ENCODE assay signal across 24 cellular contexts in genomic region chr14:23723911-23724310, GRCh38.
A peak's percentile ranks its signal among the peaks of the same experiment; 100 is the strongest.
DNase-seq lines count a peak whose midpoint lies in the region; ATAC-seq, FAIRE-seq and TF ChIP-seq lines count a peak whose summit lies in the region.
"Had no signal": no experiment of that assay in that cellular context is flagged by ENCODE, and none has a peak within 500 bp of the region (broad histone marks: within the 10 kb centered on the region; RNA-seq: fewer than 3 reads in every experiment).

No MANE protein-coding gene starts in this region.

- H3K36me3 Mint-ChIP-seq in MCF 10A (ENCODE audit: insufficient read depth, unreplicated experiment) = no peaks in the 10 kb centered on the region
- H3K36me3 Mint-ChIP-seq: CD8-positive, alpha-beta T cell had no signal

- BruUV-seq in mammary epithelial cell (replicated peaks; lab: Mats Ljungman, UMichigan) (no TSS peak), MCF 10A (replicated peaks; lab: Mats Ljungman, UMichigan) (no TSS peak)

- H3K27ac ChIP-seq in mammary epithelial cell (ENCODE audit: insufficient read depth, low read depth, low read length) (no peak overlapping the region), RWPE2 (ENCODE audit: poor library complexity, severe bottlenecking) (no peak overlapping the region), keratinocyte (ENCODE audit: control insufficient read depth, insufficient read depth, low read length) (no peak overlapping the region)
- H3K27ac ChIP-seq: 22Rv1; A549; BLaER1 treated with 17β-estradiol and CSF1 and Interleukin-3, amounts not matched to agents 10 nM and 100 nM; C4-2B had no signal

- POLR2A ChIA-PET in MCF 10A (lab: Yijun Ruan, JAX) = no interaction called here

- CTCF ChIA-PET in mammary epithelial cell (lab: Charles Lee; ENCODE audit: low non-redundant PET) (no interaction called here), MCF 10A (lab: Yijun Ruan, JAX) (interaction anchor here (0.6 to 0.8 kb wide), 2 partner anchors 118 to 187 kb away, joined by 3 to 4 read pairs; no protein-coding TSS in a partner anchor)

- H3K27me3 Mint-ChIP-seq in MCF 10A (ENCODE audit: insufficient read depth, unreplicated experiment) = no peaks in the 10 kb centered on the region
- H3K27me3 Mint-ChIP-seq: CD4-positive, alpha-beta T cell had no signal

- ATAC-seq in RWPE2 (ENCODE audit: low read depth) (peak; percentile 34; the same call in 2 of the 3 replicates), GM19455 (IDR thresholded peaks at IDR 0.05; ENCODE audit: unreplicated experiment) (no peak)
- ATAC-seq: A549; CD8-positive, alpha-beta T cell had no signal

- no peaks in the 10 kb centered on the region for H3K9me3 Mint-ChIP-seq in MCF 10A (ENCODE audit: unreplicated experiment)
- H3K9me3 Mint-ChIP-seq: CD4-positive, alpha-beta T cell; CD8-positive, alpha-beta T cell had no signal

- dilution Hi-C loops in mammary epithelial cell (cut with HindIII; ENCODE audit: low sequenced_read_pairs) (loop anchor here (5.0 kb wide), 1 partner anchor 77 kb away; no protein-coding TSS in a partner anchor), keratinocyte (cut with MboI; ENCODE audit: extremely low pct_ligation_motif_present, low sequenced_read_pairs) (no loop called here)

- H2AFZ ChIP-seq in mammary epithelial cell (ENCODE audit: low read depth, low read length) (peak overlapping the region; percentile 31), keratinocyte (ENCODE audit: control insufficient read depth, low read length) (no peak overlapping the region)

- no peak overlapping the region for H3K4me3 ChIP-seq in mammary epithelial cell (replicated peaks in 1 of 3; ENCODE audit: insufficient read depth in 1 of 3, low read depth in 2 of 3, low read length in 3 of 3)
- no peak overlapping the region for H3K4me3 ChIP-seq in RWPE2 (ENCODE audit: severe bottlenecking)
- H3K4me3 ChIP-seq in bronchial epithelial cell (ENCODE audit: low read depth, low read length) = no peak overlapping the region
- H3K4me3 ChIP-seq in keratinocyte (ENCODE audit: control insufficient read depth in 2 of 3, extremely low read depth in 1 of 3, insufficient read depth in 2 of 3, low read depth in 1 of 3, low read length in 3 of 3) = no peak overlapping the region
- H3K4me3 ChIP-seq: A549; BLaER1 treated with 17β-estradiol and CSF1 and Interleukin-3, amounts not matched to agents 10 nM and 100 nM had no signal

- 52% methylated on average over 3 of the region's 3 CpGs for WGBS in mammary epithelial cell (ENCODE audit: low coverage, missing lambda C conversion rate)

- H3K4me3 Mint-ChIP-seq in MCF 10A (ENCODE audit: unreplicated experiment) = no peak overlapping the region
- H3K4me3 Mint-ChIP-seq: B cell; CD4-positive, alpha-beta T cell; CD8-positive, alpha-beta T cell had no signal

- no peaks in the 10 kb centered on the region for H4K20me1 ChIP-seq in mammary epithelial cell (ENCODE audit: insufficient read depth, low read length)
- H4K20me1 ChIP-seq in keratinocyte (ENCODE audit: control insufficient read depth, extremely low read depth, insufficient read depth, low read length) = no peaks in the 10 kb centered on the region
- H4K20me1 ChIP-seq: BLaER1 treated with 17β-estradiol and CSF1 and Interleukin-3, amounts not matched to agents 10 nM and 100 nM had no signal

- in situ Hi-C loops in mammary epithelial cell (cut with MboI; ENCODE audit: low sequenced_read_pairs in 2 of 2) = no loop called here

- no peaks in the 10 kb centered on the region for H3K79me2 ChIP-seq in mammary epithelial cell (ENCODE audit: insufficient read depth, low read length)
- H3K79me2 ChIP-seq in keratinocyte (ENCODE audit: control insufficient read depth, insufficient read depth, low read length) = no peaks in the 10 kb centered on the region

- FAIRE-seq in bronchial epithelial cell (lab: Jason Lieb, UNC) (peak; percentile 64), keratinocyte (lab: Jason Lieb, UNC) (no peak)
- FAIRE-seq: A549, D721Med, G401.6, GM12891, GM19239 had no signal

- no peaks in the 10 kb centered on the region for H3K36me3 ChIP-seq in mammary epithelial cell (ENCODE audit: insufficient read depth, low read length)
- H3K36me3 ChIP-seq in RWPE2 (ENCODE audit: low read depth) = no peaks in the 10 kb centered on the region
- H3K36me3 ChIP-seq in bronchial epithelial cell (ENCODE audit: control insufficient read depth, insufficient read depth, low read length) = no peaks in the 10 kb centered on the region
- H3K36me3 ChIP-seq in keratinocyte (ENCODE audit: control insufficient read depth in 2 of 2, extremely low read depth in 1 of 2, insufficient read depth in 2 of 2, low read length in 2 of 2) = no peaks in the 10 kb centered on the region
- H3K36me3 ChIP-seq: BLaER1 treated with 17β-estradiol and CSF1 and Interleukin-3, amounts not matched to agents 10 nM and 100 nM had no signal

- H3K4me1 Mint-ChIP-seq in MCF 10A (ENCODE audit: insufficient read depth, unreplicated experiment) = peaks cover 7% of the 10 kb centered on the region
- H3K4me1 Mint-ChIP-seq: B cell had no signal

- H3K27me3 ChIP-seq in mammary epithelial cell (ENCODE audit: insufficient read depth, low read length) (no peaks in the 10 kb centered on the region), RWPE2 (ENCODE audit: insufficient read depth, poor library complexity, severe bottlenecking) (no peaks in the 10 kb centered on the region), bronchial epithelial cell (ENCODE audit: control insufficient read depth, insufficient read depth, low read length) (no peaks in the 10 kb centered on the region), keratinocyte (ENCODE audit: control insufficient read depth, extremely low read depth, insufficient read depth, low read length) (no peaks in the 10 kb centered on the region)
- H3K27me3 ChIP-seq: BLaER1 treated with 17β-estradiol and CSF1 and Interleukin-3, amounts not matched to agents 10 nM and 100 nM had no signal

- intact Hi-C loops in mammary epithelial cell (cut with micrococcal nuclease) (no loop called here), MCF 10A (cut with micrococcal nuclease) (no loop called here)

- H3K4me2 ChIP-seq in mammary epithelial cell (ENCODE audit: insufficient read depth, low read depth, low read length) = no peak overlapping the region
- H3K4me2 ChIP-seq in keratinocyte (ENCODE audit: control insufficient read depth, extremely low read depth, insufficient read depth, low read depth, low read length) = no peak overlapping the region
- H3K4me2 ChIP-seq: A549; BLaER1 treated with 17β-estradiol and CSF1 and Interleukin-3, amounts not matched to agents 10 nM and 100 nM had no signal

- H3K4me1 ChIP-seq in mammary epithelial cell (ENCODE audit: insufficient read depth, low read length) (peaks cover 8% of the 10 kb centered on the region), RWPE2 (ENCODE audit: insufficient read depth, poor library complexity, severe bottlenecking) (peaks cover 12% of the 10 kb centered on the region), keratinocyte (ENCODE audit: control insufficient read depth, extremely low read depth, insufficient read depth, low read length) (peaks cover 5% of the 10 kb centered on the region)
- H3K4me1 ChIP-seq: A549; BLaER1 treated with 17β-estradiol and CSF1 and Interleukin-3, amounts not matched to agents 10 nM and 100 nM; Caco-2 had no signal

- no peak overlapping the region for H3K27ac Mint-ChIP-seq in MCF 10A (ENCODE audit: low read depth, unreplicated experiment)
- H3K27ac Mint-ChIP-seq: B cell; CD4-positive, alpha-beta T cell; CD8-positive, alpha-beta T cell had no signal

- H3K9me3 ChIP-seq in mammary epithelial cell (replicated peaks; ENCODE audit: insufficient read depth, low read length) (no peaks in the 10 kb centered on the region), RWPE2 (ENCODE audit: severe bottlenecking) (no peaks in the 10 kb centered on the region), keratinocyte (ENCODE audit: control insufficient read depth, low read depth, low read length) (no peaks in the 10 kb centered on the region)
- H3K9me3 ChIP-seq: A549; BLaER1 treated with 17β-estradiol and CSF1 and Interleukin-3, amounts not matched to agents 10 nM and 100 nM; Caco-2 had no signal

- no peaks in the 10 kb centered on the region for H3K9me1 ChIP-seq in keratinocyte (ENCODE audit: control insufficient read depth, extremely low read depth, insufficient read depth, low read length)

- TF ChIP-seq CTCF in mammary epithelial cell (conservative IDR thresholded peaks at IDR 0.05 in 1 of 2, IDR thresholded peaks at IDR 0.05 in 1 of 2; ENCODE audit: extremely low read depth in 1 of 2, insufficient read depth in 1 of 2, low read depth in 1 of 2, low read length in 2 of 2) (no peak), MCF 10A (IDR thresholded peaks at IDR 0.05; ENCODE audit: unreplicated experiment) (no peak), RWPE2 (IDR thresholded peaks at IDR 0.05; ENCODE audit: poor library complexity, severe bottlenecking) (no peak), bronchial epithelial cell (IDR thresholded peaks at IDR 0.05; ENCODE audit: insufficient read depth, low read length, severe bottlenecking) (no peak), keratinocyte (optimal IDR thresholded peaks at IDR 0.05 in 1 of 3, IDR thresholded peaks at IDR 0.05 in 1 of 3, conservative IDR thresholded peaks at IDR 0.05 in 1 of 3; ENCODE audit: extremely low read depth in 1 of 3, insufficient read depth in 2 of 3, low read length in 3 of 3) (no peak)

- H3K9ac ChIP-seq in mammary epithelial cell (ENCODE audit: insufficient read depth, low read length) = no peak overlapping the region
- H3K9ac ChIP-seq in keratinocyte (ENCODE audit: control insufficient read depth, extremely low read depth, insufficient read depth, low read length) = no peak overlapping the region
- H3K9ac ChIP-seq: BLaER1 treated with 17β-estradiol and CSF1 and Interleukin-3, amounts not matched to agents 10 nM and 100 nM had no signal

- DNase-seq in mammary epithelial cell (no peak), MCF 10A (ENCODE audit: unreplicated experiment) (no peak), RWPE2 (ENCODE audit: low spot score) (no peak), bronchial epithelial cell (ENCODE audit: low read depth) (peak; percentile 85), keratinocyte (ENCODE audit: low read depth, low spot score) (peak; percentile 9), NCI-H524 (lab: John Stamatoyannopoulos, UW) (no peak), HuH-7 (ENCODE audit: low spot score) (no peak)
- DNase-seq: AML-193; Caco-2; Calu3; CD4-positive, alpha-beta T cell; CD8-positive, alpha-beta T cell; DMS79 treated with DMSO at 0.1 percent for 48 hours; GF-D8 had no signal

Comparison
In these comparisons a context has a peak if more than half of its experiments do, and no peak if none do; other contexts are left out.
1. DNase-seq: peak in bronchial epithelial cell (single experiment) and keratinocyte (single experiment); none in mammary epithelial cell (single experiment), MCF 10A (single experiment), RWPE2 (single experiment), NCI-H524 (0 of 2) and HuH-7 (single experiment).